8 cellular contexts compared by ENCODE assay signal in genomic region chr15:74695597-74696397, GRCh38. TPM values are rescaled to one million over a fixed set of nuclear protein-coding genes. Genes with fewer than 3 reads are reported as not detected.
A peak's percentile ranks its signal among the peaks of the same experiment; 100 is the strongest.
DNase-seq lines count a peak whose midpoint lies in the region; ATAC-seq, FAIRE-seq and TF ChIP-seq lines count a peak whose summit lies in the region.

Gene EDC3, minus strand, starts transcription at chr15:74696024. Its CDS starts 20,900 bp downstream, at chr15:74675124.

- no peaks in the 10 kb centered on the region for H3K36me3 ChIP-seq in mammary epithelial cell (ENCODE audit: insufficient read depth, low read length)
- H3K36me3 ChIP-seq in small intestine (ENCODE audit: control insufficient read depth in 2 of 2, insufficient read depth in 2 of 2, low read length in 2 of 2) = no peaks in the 10 kb centered on the region

- dilution Hi-C loops in mammary epithelial cell (cut with HindIII; ENCODE audit: low sequenced_read_pairs) = no loop called here

- H2AFZ ChIP-seq in mammary epithelial cell (ENCODE audit: low read depth, low read length) = peak within 1 kb of the TSS; percentile 100

- H3K4me1 ChIP-seq in mammary epithelial cell (ENCODE audit: insufficient read depth, low read length) (peaks cover 17% of the 10 kb centered on the region), small intestine (ENCODE audit: control insufficient read depth in 2 of 2, insufficient read depth in 1 of 2, low read depth in 1 of 2, low read length in 1 of 2) (peaks cover 0 to 9% of the 10 kb centered on the region in 2 donors)

- H3K27me3 ChIP-seq in mammary epithelial cell (ENCODE audit: insufficient read depth, low read length) (no peaks in the 10 kb centered on the region), small intestine (ENCODE audit: control insufficient read depth in 2 of 2, insufficient read depth in 2 of 2, low read length in 2 of 2) (no peaks in the 10 kb centered on the region)

- 2% methylated on average over 10 of the region's 46 CpGs for WGBS in mammary epithelial cell (ENCODE audit: low coverage, missing lambda C conversion rate)
- WGBS in small intestine, 3 donors = 0 to 1% (median 1%) methylated on average over 45 to 46 of the region's 46 CpGs

- no peak for TF ChIP-seq CTCF in WI38 (IDR thresholded peaks at IDR 0.05; ENCODE audit: low read depth, low read length)
- no peak for TF ChIP-seq CTCF in mammary epithelial cell (conservative IDR thresholded peaks at IDR 0.05 in 1 of 2, IDR thresholded peaks at IDR 0.05 in 1 of 2; ENCODE audit: extremely low read depth in 1 of 2, insufficient read depth in 1 of 2, low read depth in 1 of 2, low read length in 2 of 2)

- H3K9ac ChIP-seq in mammary epithelial cell (ENCODE audit: insufficient read depth, low read length) = peak within 1 kb of the TSS; percentile 92

- peaks cover 52% of the 10 kb centered on the region for H3K79me2 ChIP-seq in mammary epithelial cell (ENCODE audit: insufficient read depth, low read length)

- no peaks in the 10 kb centered on the region for H4K20me1 ChIP-seq in mammary epithelial cell (ENCODE audit: insufficient read depth, low read length)

- in situ Hi-C loops in mammary epithelial cell (cut with MboI; ENCODE audit: low sequenced_read_pairs in 2 of 2) = no loop called here

- ATAC-seq in HG03025 (IDR thresholded peaks at IDR 0.05; ENCODE audit: low FRiP score, unreplicated experiment) (peak; percentile 57), GM18517 (IDR thresholded peaks at IDR 0.05; ENCODE audit: unreplicated experiment) (no peak)

- intact Hi-C loops in mammary epithelial cell (cut with micrococcal nuclease) = loop anchor here (1.0 kb wide), 1 partner anchor 73 kb away; no protein-coding TSS in a partner anchor

- peak within 1 kb of the TSS; percentile 92 for H3K4me3 ChIP-seq in WI38 (ENCODE audit: low read depth, low read length)
- peak within 1 kb of the TSS; percentile 85 to 93 (median 89) for H3K4me3 ChIP-seq in mammary epithelial cell (replicated peaks in 1 of 3; ENCODE audit: insufficient read depth in 1 of 3, low read depth in 2 of 3, low read length in 3 of 3)
- H3K4me3 ChIP-seq in small intestine (ENCODE audit: low read depth in 1 of 2, low read length in 2 of 2) = peak within 1 kb of the TSS; percentile 72 to 94

- TF ChIP-seq POLR2A in GM15510 (IDR thresholded peaks at IDR 0.05; ENCODE audit: borderline replicate concordance, extremely low read depth, insufficient read length) = peak; percentile 71

- BruUV-seq in mammary epithelial cell (replicated peaks; lab: Mats Ljungman, UMichigan) = TSS peak; percentile 39

- CTCF ChIA-PET in mammary epithelial cell (lab: Charles Lee; ENCODE audit: low non-redundant PET) = interaction anchor here (0.5 kb wide), 1 partner anchor 206 kb away, joined by 3 read pairs; no protein-coding TSS in a partner anchor

- H3K9me3 ChIP-seq in mammary epithelial cell (replicated peaks; ENCODE audit: insufficient read depth, low read length) = no peaks in the 10 kb centered on the region
- no peaks in the 10 kb centered on the region for H3K9me3 ChIP-seq in small intestine (ENCODE audit: control insufficient read depth, low read depth)

- peak within 1 kb of the TSS; percentile 91 for H3K4me2 ChIP-seq in mammary epithelial cell (ENCODE audit: insufficient read depth, low read depth, low read length)

- DNase-seq in NCI-H2171 treated with DMSO at 0.1 percent for 48 hours (lab: John Stamatoyannopoulos, UW) (peak; percentile 88), mammary epithelial cell (peak; percentile 78), iPS-NIHi11 (ENCODE audit: low spot score) (peak; percentile 98), small intestine (peak; percentile 85)

- H3K27ac ChIP-seq in mammary epithelial cell (ENCODE audit: insufficient read depth, low read depth, low read length) (peak within 1 kb of the TSS; percentile 67), small intestine (ENCODE audit: low read depth in 1 of 2, low read length in 1 of 2) (peak within 1 kb of the TSS; percentile 53 to 86)

- FAIRE-seq in small intestine (lab: Jason Lieb, UNC) = no peak

RNA-seq across cellular contexts. Expression of gene EDC3, which starts in this region (rescaled TPM):
- total RNA-seq in mammary epithelial cell = 10 to 100 TPM; 10.2 to 37.0 TPM
- polyA plus RNA-seq in mammary epithelial cell = 27.3 TPM
- polyA minus RNA-seq in mammary epithelial cell = 31.1 TPM
- polyA plus RNA-seq in small intestine = 10 to 100 TPM; 13.5 to 25.5 (median 16.9) TPM
